In genomic region chr19:17235618-17236413, GRCh38 we compare ENCODE assay signal across 8 cellular contexts. TPM values are rescaled to one million over a fixed set of nuclear protein-coding genes. Genes with fewer than 3 reads are reported as not detected.
A peak's percentile ranks its signal among the peaks of the same experiment; 100 is the strongest.
DNase-seq lines count a peak whose midpoint lies in the region; ATAC-seq, FAIRE-seq and TF ChIP-seq lines count a peak whose summit lies in the region.

No MANE protein-coding gene starts in this region.

- H3K79me2 ChIP-seq in endothelial cell of umbilical vein (ENCODE audit: control insufficient read depth, insufficient read depth, low read length), result peaks cover 18% of the 10 kb centered on the region

- peak; percentile 67 for FAIRE-seq in endothelial cell of umbilical vein (lab: Jason Lieb, UNC)

- BruUV-seq in endothelial cell of umbilical vein (replicated peaks; lab: Mats Ljungman, UMichigan), result no TSS peak

- TF ChIP-seq POLR2A in endothelial cell of umbilical vein (IDR thresholded peaks at IDR 0.05; ENCODE audit: low read depth, low read length), result no peak

- H3K4me3 ChIP-seq in GM12864 (ENCODE audit: low read depth, low read length) (peak overlapping the region; percentile 61), endothelial cell of umbilical vein (replicated peaks in 1 of 3; ENCODE audit: insufficient read depth in 1 of 3, low read depth in 1 of 3, low read length in 3 of 3) (peak overlapping the region; percentile 24 to 46 (median 45)), mucosa of descending colon (no peak overlapping the region)

- CTCF ChIA-PET in endothelial cell of umbilical vein (lab: Charles Lee), result interaction anchor here (0.6 to 1.8 kb wide), 20 partner anchors 9 to 521 kb away, joined by 3 to 16 read pairs (median 4); partner anchors contain the start of genes BABAM1, OCEL1 and USE1

- H3K27me3 ChIP-seq in endothelial cell of umbilical vein (ENCODE audit: control insufficient read depth in 2 of 2, insufficient read depth in 2 of 2, low read length in 2 of 2), result no peaks in the 10 kb centered on the region

- ATAC-seq in HG02970 (IDR thresholded peaks at IDR 0.05; ENCODE audit: low FRiP score, unreplicated experiment) (peak; percentile 75), mucosa of descending colon (peak; percentile 83), HG02870 (IDR thresholded peaks at IDR 0.05; ENCODE audit: unreplicated experiment) (no peak)

- H3K4me1 ChIP-seq in endothelial cell of umbilical vein (ENCODE audit: control insufficient read depth, extremely low read depth, insufficient read depth, low read length) (peaks cover 11% of the 10 kb centered on the region), mucosa of descending colon (ENCODE audit: low read depth) (peaks cover 36% of the 10 kb centered on the region)

- no peaks in the 10 kb centered on the region for H3K9me1 ChIP-seq in endothelial cell of umbilical vein (replicated peaks; ENCODE audit: control insufficient read depth, extremely low read depth, insufficient read depth, low read length)

- TF ChIP-seq CTCF in GM12864 (IDR thresholded peaks at IDR 0.05; ENCODE audit: low read depth, low read length, missing control alignments), result peak; percentile 64
- TF ChIP-seq CTCF in endothelial cell of umbilical vein (IDR thresholded peaks at IDR 0.05; ENCODE audit: extremely low read depth in 1 of 2, insufficient read depth in 1 of 2, low read depth in 1 of 2, low read length in 2 of 2), result peak; percentile 35 to 66
- TF ChIP-seq CTCF in mucosa of descending colon (IDR thresholded peaks at IDR 0.05), result peak; percentile 26

- intact Hi-C loops in endothelial cell of umbilical vein (cut with micrococcal nuclease), result loop anchor here (1.0 to 2.0 kb wide), 2 partner anchors 31 kb away; partner anchors contain the start of gene BABAM1
- intact Hi-C loops in mucosa of descending colon (cut with DNase I, micrococcal nuclease), result no loop called here

- H2AFZ ChIP-seq in endothelial cell of umbilical vein (ENCODE audit: low read depth, low read length), result peak overlapping the region; percentile 31

- no peaks in the 10 kb centered on the region for H4K20me1 ChIP-seq in endothelial cell of umbilical vein (replicated peaks; ENCODE audit: control insufficient read depth, extremely low read depth, insufficient read depth, low read length)

- peak overlapping the region; percentile 88 for H3K4me2 ChIP-seq in endothelial cell of umbilical vein (ENCODE audit: insufficient read depth, low read length)

- H3K9me3 ChIP-seq in endothelial cell of umbilical vein (replicated peaks; ENCODE audit: control insufficient read depth, insufficient read depth, low read length) (no peaks in the 10 kb centered on the region), mucosa of descending colon (no peaks in the 10 kb centered on the region)

- H3K36me3 ChIP-seq in endothelial cell of umbilical vein (ENCODE audit: control insufficient read depth in 2 of 2, extremely low read depth in 1 of 2, insufficient read depth in 2 of 2, low read length in 2 of 2) (peaks cover 4 to 11% of the 10 kb centered on the region in 2 experiments), mucosa of descending colon (ENCODE audit: low read depth) (peaks cover 11% of the 10 kb centered on the region)

- H3K27ac ChIP-seq in endothelial cell of umbilical vein (ENCODE audit: insufficient read depth, low read depth, low read length), result no peak overlapping the region

- dilution Hi-C loops in endothelial cell of umbilical vein (cut with MboI; ENCODE audit: extremely low pct_ligation_motif_present, low sequenced_read_pairs), result no loop called here

- DNase-seq in GM12864 (ENCODE audit: low read depth) (peak; percentile 30), NCI-H82 treated with DMSO at 0.1 percent for 48 hours (lab: John Stamatoyannopoulos, UW; ENCODE audit: unreplicated experiment) (peak; percentile 90), endothelial cell of umbilical vein (ENCODE audit: low read depth, low spot score) (peak; percentile 80), mucosa of descending colon (peak; percentile 77 to 86 (median 85))
- DNase-seq in activated CD8-positive, alpha-beta memory T cell treated with anti-CD3 and anti-CD28 coated beads, Interleukin-2, amount 50 U/mL, for 48 hours, result peak; percentile 86
- peak; percentile 51 for DNase-seq in stimulated activated CD8-positive, alpha-beta memory T cell treated with anti-CD3 and anti-CD28 coated beads, Interleukin-4, amount 100 ng/mL, for 24 hours (ENCODE audit: low read depth)

- H3K9ac ChIP-seq in endothelial cell of umbilical vein (replicated peaks; ENCODE audit: extremely low read depth, insufficient read depth, low read length), result peak overlapping the region; percentile 13

- POLR2A ChIA-PET in endothelial cell of umbilical vein (lab: Charles Lee), result interaction anchor here (1.0 to 1.1 kb wide), 2 partner anchors 10 to 46 kb away, joined by 4 to 5 read pairs; partner anchors contain the start of genes ANKLE1 and OCEL1

TF ChIP-seq in endothelial cell of umbilical vein, 7 proteins besides CTCF, POLR2A, EP300 and RAD21:
- no peak for TF ChIP-seq FOS (IDR thresholded peaks at IDR 0.05; ENCODE audit: borderline replicate concordance, insufficient read depth, low read length)
- TF ChIP-seq JUN (IDR thresholded peaks at IDR 0.05; ENCODE audit: borderline replicate concordance, insufficient read depth, insufficient read length, low read depth), result no peak
- TF ChIP-seq EZH2 (IDR thresholded peaks at IDR 0.05; ENCODE audit: borderline replicate concordance, low read depth, low read length, severe bottlenecking), result no peak
- peak; percentile 84 for TF ChIP-seq MYC (IDR thresholded peaks at IDR 0.05; ENCODE audit: low read depth, low read length)
- TF ChIP-seq MAX (IDR thresholded peaks at IDR 0.05; ENCODE audit: insufficient read depth, insufficient read length), result peak; percentile 42
- peak; percentile 33 for TF ChIP-seq POLR2AphosphoS5 (IDR thresholded peaks at IDR 0.05; ENCODE audit: insufficient read depth, low read depth, low read length)
- TF ChIP-seq GATA2 (IDR thresholded peaks at IDR 0.05; ENCODE audit: insufficient read depth, insufficient read length, low read depth, low read length), result no peak

RNA-seq across cellular contexts. Expression of gene OCEL1, which starts 9.8 kb away (rescaled TPM):
- total RNA-seq in endothelial cell of umbilical vein (12.5 and 13.0 TPM in 2 replicates), mucosa of descending colon (100 to 1,000 TPM in 1 of 3 donors, 10 to 100 TPM in 2; 38.1 to 105 (median 58.4) TPM)
- 7.4 and 7.7 TPM in 2 replicates for polyA plus RNA-seq in endothelial cell of umbilical vein
- polyA plus RNA-seq in endothelial cell of umbilical vein (2011; cell fraction: cytosol; rRNA removed), result 7.1 and 8.0 TPM in 2 replicates
- 6.6 and 7.6 TPM in 2 replicates for polyA plus RNA-seq in endothelial cell of umbilical vein (2011; cell fraction: nucleus; rRNA removed)
- 8.2 and 9.9 TPM in 2 replicates for polyA plus RNA-seq in endothelial cell of umbilical vein (2012)
- 2.5 and 2.8 TPM in 2 replicates for polyA minus RNA-seq in endothelial cell of umbilical vein
- 9.4 TPM for polyA minus RNA-seq in endothelial cell of umbilical vein (2011; cell fraction: cytosol; rRNA and poly(A)+ RNA removed)
- polyA minus RNA-seq in endothelial cell of umbilical vein (2011; cell fraction: nucleus; rRNA and poly(A)+ RNA removed), result 0.77 and 2.0 TPM in 2 replicates

RNA-seq across cellular contexts. Expression of gene NR2F6, which starts 9.9 kb away (rescaled TPM):
- 36.1 and 39.2 TPM in 2 replicates for total RNA-seq in endothelial cell of umbilical vein
- 38.9 and 53.7 TPM in 2 replicates for polyA plus RNA-seq in endothelial cell of umbilical vein
- polyA plus RNA-seq in endothelial cell of umbilical vein (2011; cell fraction: cytosol; rRNA removed), result 16.1 and 29.4 TPM in 2 replicates
- 13.1 and 13.5 TPM in 2 replicates for polyA plus RNA-seq in endothelial cell of umbilical vein (2011; cell fraction: nucleus; rRNA removed)
- polyA plus RNA-seq in endothelial cell of umbilical vein (2012), result 12.2 and 17.6 TPM in 2 replicates
- polyA minus RNA-seq in endothelial cell of umbilical vein, result 12.3 and 20.8 TPM in 2 replicates
- polyA minus RNA-seq in endothelial cell of umbilical vein (2011; cell fraction: cytosol; rRNA and poly(A)+ RNA removed), result 90.8 TPM
- polyA minus RNA-seq in endothelial cell of umbilical vein (2011; cell fraction: nucleus; rRNA and poly(A)+ RNA removed), result 3.3 and 8.5 TPM in 2 replicates
- 100 to 1,000 TPM; 103 to 157 (median 140) TPM for total RNA-seq in mucosa of descending colon

RNA-seq across cellular contexts. Expression of gene USE1, which starts 20.7 kb away (rescaled TPM):
- 21.2 and 21.3 TPM in 2 replicates for total RNA-seq in endothelial cell of umbilical vein
- 27.6 and 29.8 TPM in 2 replicates for polyA plus RNA-seq in endothelial cell of umbilical vein
- 28.0 and 28.7 TPM in 2 replicates for polyA plus RNA-seq in endothelial cell of umbilical vein (2011; cell fraction: cytosol; rRNA removed)
- 33.4 and 37.0 TPM in 2 replicates for polyA plus RNA-seq in endothelial cell of umbilical vein (2011; cell fraction: nucleus; rRNA removed)
- 15.2 and 17.9 TPM in 2 replicates for polyA plus RNA-seq in endothelial cell of umbilical vein (2012)
- polyA minus RNA-seq in endothelial cell of umbilical vein, result 10.6 and 14.3 TPM in 2 replicates
- 19.0 TPM for polyA minus RNA-seq in endothelial cell of umbilical vein (2011; cell fraction: cytosol; rRNA and poly(A)+ RNA removed)
- polyA minus RNA-seq in endothelial cell of umbilical vein (2011; cell fraction: nucleus; rRNA and poly(A)+ RNA removed), result 8.7 and 9.6 TPM in 2 replicates
- 10 to 100 TPM; 17.4 to 31.2 (median 28.0) TPM for total RNA-seq in mucosa of descending colon

RNA-seq across cellular contexts. Expression of gene USHBP1, which starts 28.7 kb away (rescaled TPM):
- total RNA-seq in endothelial cell of umbilical vein (14.8 and 19.4 TPM in 2 replicates), mucosa of descending colon (1 to 10 TPM in 2 of 3 donors, under 1 TPM in 1; 0.52 to 2.6 (median 2.2) TPM)
- polyA plus RNA-seq in endothelial cell of umbilical vein, result 16.2 and 20.4 TPM in 2 replicates
- 6.1 and 8.4 TPM in 2 replicates for polyA plus RNA-seq in endothelial cell of umbilical vein (2011; cell fraction: cytosol; rRNA removed)
- polyA plus RNA-seq in endothelial cell of umbilical vein (2011; cell fraction: nucleus; rRNA removed), result 94.4 and 109 TPM in 2 replicates
- polyA plus RNA-seq in endothelial cell of umbilical vein (2012), result 3.1 and 4.9 TPM in 2 replicates
- polyA minus RNA-seq in endothelial cell of umbilical vein, result 9.0 and 10.3 TPM in 2 replicates
- polyA minus RNA-seq in endothelial cell of umbilical vein (2011; cell fraction: cytosol; rRNA and poly(A)+ RNA removed), result not detected
- polyA minus RNA-seq in endothelial cell of umbilical vein (2011; cell fraction: nucleus; rRNA and poly(A)+ RNA removed), result 13.2 and 19.9 TPM in 2 replicates

RNA-seq across cellular contexts. Expression of gene BABAM1, which starts 31.4 kb away (rescaled TPM):
- total RNA-seq in endothelial cell of umbilical vein (110 and 118 TPM in 2 replicates), mucosa of descending colon (10 to 100 TPM; 64.6 to 80.3 (median 76.2) TPM)
- 129 and 140 TPM in 2 replicates for polyA plus RNA-seq in endothelial cell of umbilical vein
- 137 and 138 TPM in 2 replicates for polyA plus RNA-seq in endothelial cell of umbilical vein (2011; cell fraction: cytosol; rRNA removed)
- polyA plus RNA-seq in endothelial cell of umbilical vein (2011; cell fraction: nucleus; rRNA removed), result 158 and 166 TPM in 2 replicates
- 89.9 and 95.1 TPM in 2 replicates for polyA plus RNA-seq in endothelial cell of umbilical vein (2012)
- 50.3 and 57.5 TPM in 2 replicates for polyA minus RNA-seq in endothelial cell of umbilical vein
- polyA minus RNA-seq in endothelial cell of umbilical vein (2011; cell fraction: cytosol; rRNA and poly(A)+ RNA removed), result 43.7 TPM
- 23.7 and 24.5 TPM in 2 replicates for polyA minus RNA-seq in endothelial cell of umbilical vein (2011; cell fraction: nucleus; rRNA and poly(A)+ RNA removed)

Comparison
In these comparisons a context has a peak if more than half of its experiments do, and no peak if none do; other contexts are left out.
1. DNase-seq: peak in every context shown above with its lines; median percentile 90 in NCI-H82 treated with DMSO at 0.1 percent for 48 hours; 86 in activated CD8-positive, alpha-beta memory T cell treated with anti-CD3 and anti-CD28 coated beads, Interleukin-2, amount 50 U/mL, for 48 hours; 85 in mucosa of descending colon; 80 in endothelial cell of umbilical vein; 51 in stimulated activated CD8-positive, alpha-beta memory T cell treated with anti-CD3 and anti-CD28 coated beads, Interleukin-4, amount 100 ng/mL, for 24 hours; 30 in GM12864.